In the genomic region with DNA sequence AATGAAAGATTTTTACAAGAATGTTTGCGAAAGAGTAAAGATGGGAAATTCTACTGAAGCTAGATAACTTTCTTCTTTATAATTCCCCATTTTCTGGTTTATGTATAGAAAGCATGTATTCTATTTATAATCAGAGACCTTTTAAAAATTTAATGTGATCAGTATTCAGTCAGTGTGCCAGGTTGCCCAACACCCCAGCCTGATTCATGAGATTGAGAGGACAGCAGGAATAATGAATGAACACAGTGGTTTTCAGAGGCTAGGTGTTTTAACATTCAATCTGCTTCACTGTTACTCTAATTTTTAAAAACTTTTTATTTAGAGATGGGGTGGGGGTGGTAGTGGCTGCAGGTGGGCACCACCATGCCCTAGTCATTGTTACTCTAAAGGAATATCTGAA, we compare ENCODE assay signal across 21 cellular contexts. TPM values are rescaled to one million over a fixed set of nuclear protein-coding genes. Genes with fewer than 3 reads are reported as not detected.
DNase-seq lines count a peak whose midpoint lies in the region; ATAC-seq and TF ChIP-seq lines count a peak whose summit lies in the region.
"Had no signal": no experiment of that assay in that cellular context is flagged by ENCODE, and none has a peak within 500 bp of the region (broad histone marks: within the 10 kb centered on the region; RNA-seq: fewer than 3 reads in every experiment).

No MANE protein-coding gene starts in this region.

- H3K4me1 Mint-ChIP-seq in brain = peaks cover 55% of the 10 kb centered on the region
- peaks cover 44% of the 10 kb centered on the region for H3K4me1 Mint-ChIP-seq in WTC11
- peaks cover 24% of the 10 kb centered on the region for H3K4me1 Mint-ChIP-seq in neural progenitor cell

- DNase-seq in MG63 = no peak
- DNase-seq in hepatocyte (ENCODE audit: low spot score) = no peak
- DNase-seq in WTC11 (ENCODE audit: low spot score) = no peak
- no peak for DNase-seq in neural progenitor cell (ENCODE audit: low spot score)
- DNase-seq in adrenal gland = no peak
- DNase-seq: activated CD4-positive, alpha-beta memory T cell treated with anti-CD3 and anti-CD28 coated beads, Interleukin-2, amount 10 ng/mL, durations not matched to agents 7 days and 5 days; activated naive CD4-positive, alpha-beta T cell; activated T-cell treated with anti-CD3 and anti-CD28 coated beads, Interleukin-2, amount 50 U/mL, for 1 hour; BE2C; COR-L47; foreskin melanocyte; NCI-H1417 treated with DMSO at 0.1 percent for 48 hours; NCI-H526 treated with DMSO at 0.1 percent for 48 hours; psoas muscle; SHP77 treated with DMSO at 0.1 percent for 48 hours had no signal

- H3K36me3 ChIP-seq in MG63 (peaks cover 78% of the 10 kb centered on the region), hepatocyte (replicated peaks; ENCODE audit: insufficient read depth, low read depth) (no peaks in the 10 kb centered on the region), subcutaneous abdominal adipose tissue (ENCODE audit: control insufficient read depth in 5 of 5, insufficient read depth in 5 of 5, low read length in 5 of 5) (peaks cover 0 to 7% (median 0%) of the 10 kb centered on the region in 5 donors), neural progenitor cell (no peaks in the 10 kb centered on the region), adrenal gland (replicated peaks in 1 of 2) (peaks cover 0 to 4% of the 10 kb centered on the region in 2 donors)
- H3K36me3 ChIP-seq: BE2C had no signal

- peak overlapping the region in 3 of 5 experiments; percentile 91 to 97 (median 95) for H3K4me3 Mint-ChIP-seq in brain
- no peak overlapping the region for H3K4me3 Mint-ChIP-seq in WTC11
- H3K4me3 Mint-ChIP-seq in neural progenitor cell = no peak overlapping the region
- H3K4me3 Mint-ChIP-seq: activated CD4-positive, alpha-beta memory T cell treated with anti-CD3 and anti-CD28 coated beads, Interleukin-2, amount 10 ng/mL, durations not matched to agents 7 days and 5 days; natural killer cell treated with Interleukin-12 subunit alpha and Interleukin-12 subunit beta and Interleukin-15 and Interleukin-18, amount 100 ng/mL, for 72 hours; T-helper 1 cell treated with Interleukin-12 subunit alpha and Interleukin-12 subunit beta and Interleukin-4 antibody, amounts not matched to agents 30 μg/mL and 1 μg/mL, for 36 hours had no signal

- H3K27ac ChIP-seq in hepatocyte (no peak overlapping the region), subcutaneous abdominal adipose tissue (ENCODE audit: low read depth, low read length) (peak overlapping the region; percentile 32), neural progenitor cell (no peak overlapping the region), adrenal gland (no peak overlapping the region)
- H3K27ac ChIP-seq: psoas muscle, VCaP had no signal

- H3K36me3 Mint-ChIP-seq in brain = peaks cover 75% of the 10 kb centered on the region
- peaks cover 39% of the 10 kb centered on the region for H3K36me3 Mint-ChIP-seq in WTC11
- peaks cover 49% of the 10 kb centered on the region for H3K36me3 Mint-ChIP-seq in neural progenitor cell
- H3K36me3 Mint-ChIP-seq: natural killer cell treated with Interleukin-12 subunit alpha and Interleukin-12 subunit beta and Interleukin-15 and Interleukin-18, amount 100 ng/mL, for 72 hours had no signal

- H3K9me3 Mint-ChIP-seq in brain (peaks cover 2 to 7% (median 6%) of the 10 kb centered on the region in 5 experiments), WTC11 (no peaks in the 10 kb centered on the region; the same call in 1 of the 2 replicates), neural progenitor cell (peaks cover 4% of the 10 kb centered on the region)
- H3K9me3 Mint-ChIP-seq: activated CD4-positive, alpha-beta memory T cell treated with anti-CD3 and anti-CD28 coated beads, Interleukin-2, amount 10 ng/mL, durations not matched to agents 7 days and 5 days; natural killer cell treated with Interleukin-12 subunit alpha and Interleukin-12 subunit beta and Interleukin-15 and Interleukin-18, amount 100 ng/mL, for 72 hours; T-helper 1 cell treated with Interleukin-12 subunit alpha and Interleukin-12 subunit beta and Interleukin-4 antibody, amounts not matched to agents 30 μg/mL and 1 μg/mL, for 36 hours had no signal

- TF ChIP-seq CTCF in brain (conservative IDR thresholded peaks at IDR 0.05) (no peak), hepatocyte (IDR thresholded peaks at IDR 0.05; ENCODE audit: poor library complexity) (no peak), WTC11 (IDR thresholded peaks at IDR 0.05) (no peak), neural progenitor cell (IDR thresholded peaks at IDR 0.05) (no peak), adrenal gland (IDR thresholded peaks at IDR 0.05) (no peak)

- H4K20me1 ChIP-seq in hepatocyte (ENCODE audit: insufficient read depth, poor library complexity, severe bottlenecking) = peaks cover 15% of the 10 kb centered on the region
- peaks cover 7% of the 10 kb centered on the region for H4K20me1 ChIP-seq in neural progenitor cell (ENCODE audit: low read depth)

- 91% methylated on average over 1 of the region's 1 CpG for WGBS in hepatocyte (ENCODE audit: low lambda C conversion rate, missing lambda C conversion rate)
- WGBS in adrenal gland, 4 donors = 95 to 98% (median 98%) methylated on average over 1 of the region's 1 CpG

- intact Hi-C loops in adrenal gland (cut with DNase I) = loop anchor here in 1 of 2 donors (10.0 kb wide), 1 partner anchor 58 kb away; no protein-coding TSS in a partner anchor

- TF ChIP-seq POLR2A in adrenal gland (IDR thresholded peaks at IDR 0.05) = no peak

- POLR2A ChIA-PET in WTC11 (lab: Charles Lee) = interaction anchor here (0.6 kb wide), 1 partner anchor 1286 kb away, joined by 3 read pairs; no protein-coding TSS in a partner anchor

- H3K27me3 Mint-ChIP-seq in brain (peaks cover 17% of the 10 kb centered on the region), WTC11 (ENCODE audit: low read depth) (no peaks in the 10 kb centered on the region; the same call in 1 of the 2 replicates), neural progenitor cell (ENCODE audit: insufficient read depth, low read depth) (no peaks in the 10 kb centered on the region)

- no peaks in the 10 kb centered on the region for H3K27me3 ChIP-seq in MG63
- H3K27me3 ChIP-seq in hepatocyte = no peaks in the 10 kb centered on the region
- H3K27me3 ChIP-seq in subcutaneous abdominal adipose tissue (ENCODE audit: control insufficient read depth in 5 of 5, insufficient read depth in 4 of 5, low read length in 5 of 5) = no peaks in the 10 kb centered on the region
- peaks cover 19% of the 10 kb centered on the region for H3K27me3 ChIP-seq in neural progenitor cell
- no peaks in the 10 kb centered on the region for H3K27me3 ChIP-seq in adrenal gland

- no peaks in the 10 kb centered on the region for H3K9me3 ChIP-seq in MG63
- H3K9me3 ChIP-seq in hepatocyte (ENCODE audit: low read depth) = no peaks in the 10 kb centered on the region
- no peaks in the 10 kb centered on the region for H3K9me3 ChIP-seq in subcutaneous abdominal adipose tissue (ENCODE audit: control insufficient read depth in 5 of 5, low read length in 5 of 5)
- H3K9me3 ChIP-seq in neural progenitor cell (ENCODE audit: low read depth) = no peaks in the 10 kb centered on the region
- no peaks in the 10 kb centered on the region for H3K9me3 ChIP-seq in adrenal gland (replicated peaks in 1 of 3)
- H3K9me3 ChIP-seq: BE2C, psoas muscle had no signal

- H3F3A ChIP-seq in neural progenitor cell (ENCODE audit: low read depth) = peaks cover 10% of the 10 kb centered on the region

- peaks cover 87% of the 10 kb centered on the region for H3K79me2 ChIP-seq in hepatocyte
- H3K79me2 ChIP-seq in neural progenitor cell (ENCODE audit: low read depth) = no peaks in the 10 kb centered on the region

- no peak for ATAC-seq in WTC11
- ATAC-seq in GM21360 (IDR thresholded peaks at IDR 0.05; ENCODE audit: unreplicated experiment) = no peak
- ATAC-seq: natural killer cell treated with Interleukin-12 subunit alpha and Interleukin-12 subunit beta and Interleukin-15 and Interleukin-18, amount 100 ng/mL, for 72 hours; psoas muscle had no signal

- H3K4me1 ChIP-seq in hepatocyte (ENCODE audit: insufficient read depth) (peaks cover 25% of the 10 kb centered on the region), subcutaneous abdominal adipose tissue (ENCODE audit: control insufficient read depth in 5 of 5, insufficient read depth in 5 of 5, low read length in 5 of 5) (peaks cover 3 to 46% (median 38%) of the 10 kb centered on the region in 5 donors), neural progenitor cell (no peaks in the 10 kb centered on the region), adrenal gland (replicated peaks in 1 of 2) (peaks cover 13 to 57% of the 10 kb centered on the region in 2 donors)
- H3K4me1 ChIP-seq: BE2C had no signal

- H3K4me3 ChIP-seq in MG63 (peak overlapping the region; percentile 87; the same call in 1 of the 2 replicates), hepatocyte (no peak overlapping the region), subcutaneous abdominal adipose tissue (ENCODE audit: low read depth in 1 of 5, low read length in 5 of 5) (no peak overlapping the region), neural progenitor cell (no peak overlapping the region), adrenal gland (no peak overlapping the region)

- CTCF ChIA-PET in WTC11 (lab: Charles Lee) = interaction anchor here (1.2 kb wide), 1 partner anchor 118 kb away, joined by 3 read pairs; no protein-coding TSS in a partner anchor

- H3K27ac Mint-ChIP-seq in brain (no peak overlapping the region), WTC11 (no peak overlapping the region), neural progenitor cell (no peak overlapping the region)
- H3K27ac Mint-ChIP-seq: activated CD4-positive, alpha-beta memory T cell treated with anti-CD3 and anti-CD28 coated beads, Interleukin-2, amount 10 ng/mL, durations not matched to agents 7 days and 5 days; natural killer cell treated with Interleukin-12 subunit alpha and Interleukin-12 subunit beta and Interleukin-15 and Interleukin-18, amount 100 ng/mL, for 72 hours; T-helper 1 cell treated with Interleukin-12 subunit alpha and Interleukin-12 subunit beta and Interleukin-4 antibody, amounts not matched to agents 30 μg/mL and 1 μg/mL, for 36 hours had no signal

- peak overlapping the region; percentile 91 for H3K4me2 ChIP-seq in hepatocyte
- no peak overlapping the region for H3K4me2 ChIP-seq in neural progenitor cell

- H3K9ac ChIP-seq in subcutaneous abdominal adipose tissue (ENCODE audit: low read length in 5 of 5) (no peak overlapping the region), neural progenitor cell (no peak overlapping the region)

- no peaks in the 10 kb centered on the region for H3K9me2 ChIP-seq in hepatocyte (replicated peaks; ENCODE audit: insufficient read depth)

- H2AFZ ChIP-seq in hepatocyte (no peak overlapping the region), neural progenitor cell (replicated peaks) (no peak overlapping the region)

TF ChIP-seq in WTC11, 78 proteins besides CTCF, POLR2A, EP300 and RAD21:
- TF ChIP-seq NFE2L1 (CRISPR knock-in tag; IDR thresholded peaks at IDR 0.05) (no peak), ZNF416 (CRISPR knock-in tag; IDR thresholded peaks at IDR 0.05) (no peak)

RNA-seq across cellular contexts. Expression of gene WWTR1, which starts 4.7 kb away (rescaled TPM):
- total RNA-seq in MG63 (2014; rRNA removed; shearing (Covaris generic); ENCODE audit: low replicate concordance) = 51.3 and 93.0 TPM in 2 replicates
- polyA plus RNA-seq in brain (ENCODE audit: insufficient read depth, low read depth, low replicate concordance) (7.4 TPM), hepatocyte (40.5 and 40.6 TPM in 2 replicates), adrenal gland (10 to 100 TPM; 11.9 to 33.0 (median 17.2) TPM)
- total RNA-seq in hepatocyte (54.7 and 55.8 TPM in 2 replicates), WTC11 (2021) (24.6 to 30.0 TPM (median 25.5 TPM) in 3 replicates), neural progenitor cell (ENCODE audit: low replicate concordance) (8.0 and 13.9 TPM in 2 replicates), adrenal gland (10 to 100 TPM; 26.7 to 56.2 (median 41.6) TPM)

Comparison
In these comparisons a context has a peak if more than half of its experiments do, and no peak if none do; other contexts are left out.
1. H3K4me3 Mint-ChIP-seq: peak in brain (3 of 5); none in WTC11 (single experiment) and neural progenitor cell (single experiment).